Comparison of ENCODE assay signal across 1 cellular context in genomic region chr18:51069885-51070284, GRCh38.
TF ChIP-seq lines count a peak whose summit lies in the region.

No MANE protein-coding gene starts in this region.

TF ChIP-seq in SK-N-SH, 30 proteins besides CTCF, POLR2A, EP300 and RAD21 (continued from another document):
- no peak for TF ChIP-seq FOXJ3 (CRISPR knock-in tag; IDR thresholded peaks at IDR 0.05)
- TF ChIP-seq ZBTB33 (IDR thresholded peaks at IDR 0.05; ENCODE audit: borderline replicate concordance, low read depth) = no peak
- TF ChIP-seq TAF1 (IDR thresholded peaks at IDR 0.05; ENCODE audit: borderline replicate concordance, low read depth, low read length) = no peak
- TF ChIP-seq SMC3 (IDR thresholded peaks at IDR 0.05; ENCODE audit: low read depth, low read length) = no peak
- TF ChIP-seq RXRA (IDR thresholded peaks at IDR 0.05; ENCODE audit: borderline replicate concordance, low read depth) = no peak
- TF ChIP-seq SIN3A (IDR thresholded peaks at IDR 0.05; ENCODE audit: borderline replicate concordance, low read depth, low read length) = no peak
- TF ChIP-seq MAX (IDR thresholded peaks at IDR 0.05; ENCODE audit: low read depth) = no peak
- no peak for TF ChIP-seq EZH2phosphoT487 (IDR thresholded peaks at IDR 0.05; ENCODE audit: borderline replicate concordance, low read depth)
